Comparison of ENCODE assay signal across 13 cellular contexts in genomic region chr11:83166193-83166866, GRCh38. TPM values are rescaled to one million over a fixed set of nuclear protein-coding genes. Genes with fewer than 3 reads are reported as not detected.
DNase-seq lines count a peak whose midpoint lies in the region; ATAC-seq and TF ChIP-seq lines count a peak whose summit lies in the region.
"Had no signal": no experiment of that assay in that cellular context is flagged by ENCODE, and none has a peak within 500 bp of the region (broad histone marks: within the 10 kb centered on the region; RNA-seq: fewer than 3 reads in every experiment).

No MANE protein-coding gene starts in this region.

- no peak overlapping the region for H3K4me3 ChIP-seq in body of pancreas
- H3K4me3 ChIP-seq in MG63, result no peak overlapping the region
- H3K4me3 ChIP-seq: thyroid gland had no signal

- peaks cover 48% of the 10 kb centered on the region for H3K4me1 ChIP-seq in body of pancreas

- ATAC-seq in stimulated activated naive CD8-positive, alpha-beta T cell treated with anti-CD3 and anti-CD28 coated beads, Interleukin-15, amount 100 ng/mL, for 72 hours, result no peak
- ATAC-seq in body of pancreas, result no peak
- ATAC-seq: activated naive CD4-positive, alpha-beta T cell treated with anti-CD3 and anti-CD28 coated beads, Interleukin-2, amount 50 U/mL, for 72 hours had no signal

- intact Hi-C loops in body of pancreas (cut with DNase I), result loop anchor here (10.0 kb wide), 1 partner anchor 82 kb away; no protein-coding TSS in a partner anchor

- TF ChIP-seq CTCF in HFFc6 (IDR thresholded peaks at IDR 0.05) (no peak), brain (conservative IDR thresholded peaks at IDR 0.05) (no peak), body of pancreas (IDR thresholded peaks at IDR 0.05) (no peak)

- no peak for TF ChIP-seq POLR2A in body of pancreas (IDR thresholded peaks at IDR 0.05)

- WGBS in body of pancreas, 2 donors, result 90 to 92% methylated on average over 11 of the region's 11 CpGs

- no peaks in the 10 kb centered on the region for H3K27me3 ChIP-seq in body of pancreas
- H3K27me3 ChIP-seq in MG63, result no peaks in the 10 kb centered on the region
- H3K27me3 ChIP-seq: thyroid gland had no signal

- H3K9me3 ChIP-seq in body of pancreas (no peaks in the 10 kb centered on the region), MG63 (no peaks in the 10 kb centered on the region)
- H3K9me3 ChIP-seq: thyroid gland had no signal

- H3K27ac ChIP-seq in body of pancreas, result no peak overlapping the region
- H3K27ac ChIP-seq: thyroid gland had no signal

- peaks cover 81% of the 10 kb centered on the region for H3K36me3 Mint-ChIP-seq in stimulated activated naive CD8-positive, alpha-beta T cell treated with anti-CD3 and anti-CD28 coated beads, Interleukin-15, Interleukin-2, amounts not matched to agents 100 ng/mL and 50 ng/mL, for 24 hours (ENCODE audit: low read depth)
- H3K36me3 Mint-ChIP-seq in HFFc6 (ENCODE audit: low read depth) (peaks cover 64% of the 10 kb centered on the region), brain (peaks cover 83% of the 10 kb centered on the region)

- H3K9me3 Mint-ChIP-seq in stimulated activated naive CD8-positive, alpha-beta T cell treated with anti-CD3 and anti-CD28 coated beads, Interleukin-15, Interleukin-2, amounts not matched to agents 100 ng/mL and 50 ng/mL, for 24 hours, result no peaks in the 10 kb centered on the region
- H3K9me3 Mint-ChIP-seq in stimulated activated naive CD8-positive, alpha-beta T cell treated with anti-CD3 and anti-CD28 coated beads, Interleukin-15, amount 100 ng/mL, for 72 hours, result no peaks in the 10 kb centered on the region
- H3K9me3 Mint-ChIP-seq in HFFc6 (no peaks in the 10 kb centered on the region), brain (peaks cover 0 to 9% (median 0%) of the 10 kb centered on the region in 5 experiments)

- H3K4me3 Mint-ChIP-seq in stimulated activated naive CD8-positive, alpha-beta T cell treated with anti-CD3 and anti-CD28 coated beads, Interleukin-15, Interleukin-2, amounts not matched to agents 100 ng/mL and 50 ng/mL, for 24 hours, result no peak overlapping the region
- H3K4me3 Mint-ChIP-seq in stimulated activated naive CD8-positive, alpha-beta T cell treated with anti-CD3 and anti-CD28 coated beads, Interleukin-15, amount 100 ng/mL, for 72 hours, result no peak overlapping the region
- H3K4me3 Mint-ChIP-seq in HFFc6 (no peak overlapping the region), brain (no peak overlapping the region)

- peaks cover 85% of the 10 kb centered on the region for H3K4me1 Mint-ChIP-seq in stimulated activated naive CD8-positive, alpha-beta T cell treated with anti-CD3 and anti-CD28 coated beads, Interleukin-15, Interleukin-2, amounts not matched to agents 100 ng/mL and 50 ng/mL, for 24 hours (ENCODE audit: low read depth)
- H3K4me1 Mint-ChIP-seq in stimulated activated naive CD8-positive, alpha-beta T cell treated with anti-CD3 and anti-CD28 coated beads, Interleukin-15, amount 100 ng/mL, for 72 hours, result peaks cover 71% of the 10 kb centered on the region
- H3K4me1 Mint-ChIP-seq in HFFc6 (ENCODE audit: low read depth), result peaks cover 50% of the 10 kb centered on the region
- H3K4me1 Mint-ChIP-seq in brain, result peaks cover 68% of the 10 kb centered on the region

- H3K27me3 Mint-ChIP-seq in stimulated activated naive CD8-positive, alpha-beta T cell treated with anti-CD3 and anti-CD28 coated beads, Interleukin-15, Interleukin-2, amounts not matched to agents 100 ng/mL and 50 ng/mL, for 24 hours, result no peaks in the 10 kb centered on the region
- H3K27me3 Mint-ChIP-seq in stimulated activated naive CD8-positive, alpha-beta T cell treated with anti-CD3 and anti-CD28 coated beads, Interleukin-15, amount 100 ng/mL, for 72 hours, result no peaks in the 10 kb centered on the region
- H3K27me3 Mint-ChIP-seq in HFFc6 (ENCODE audit: insufficient read depth) (peaks cover 9% of the 10 kb centered on the region; the same call in 1 of the 2 replicates), brain (no peaks in the 10 kb centered on the region)

- no peak for DNase-seq in stimulated activated naive CD8-positive, alpha-beta T cell treated with anti-CD3 and anti-CD28 coated beads, Interleukin-15, amount 100 ng/mL, for 72 hours
- DNase-seq in HFFc6 (no peak), body of pancreas (no peak), MG63 (no peak)
- no peak for DNase-seq in stimulated activated CD4-positive, alpha-beta T cell treated with anti-CD3 and anti-CD28 coated beads, Interleukin-4, amount 100 ng/mL, for 24 hours
- DNase-seq: C1 segment of cervical spinal cord, NCI-H1436 treated with DMSO at 0.1 percent for 48 hours, posterior cingulate gyrus, SW 1271, thyroid gland had no signal

- H3K27ac Mint-ChIP-seq in stimulated activated naive CD8-positive, alpha-beta T cell treated with anti-CD3 and anti-CD28 coated beads, Interleukin-15, Interleukin-2, amounts not matched to agents 100 ng/mL and 50 ng/mL, for 24 hours, result peak overlapping the region; percentile 28
- no peak overlapping the region for H3K27ac Mint-ChIP-seq in stimulated activated naive CD8-positive, alpha-beta T cell treated with anti-CD3 and anti-CD28 coated beads, Interleukin-15, amount 100 ng/mL, for 72 hours
- 0 out of 2 replicates have a peak overlapping the region, but pooled peaks have one; percentile 2 for H3K27ac Mint-ChIP-seq in HFFc6
- peak overlapping the region in 3 of 5 experiments; percentile 0 to 40 (median 8) for H3K27ac Mint-ChIP-seq in brain

- peaks cover 6 to 23% of the 10 kb centered on the region in 2 donors for H3K36me3 ChIP-seq in body of pancreas (replicated peaks in 1 of 2; ENCODE audit: insufficient read depth in 1 of 2, low read depth in 2 of 2)
- peaks cover 96% of the 10 kb centered on the region for H3K36me3 ChIP-seq in MG63

RNA-seq across cellular contexts. Expression of gene PCF11, which starts 9.4 kb away (rescaled TPM):
- total RNA-seq in HFFc6 (2021; fragmentation: NEBNext Ultra II Directional; extraction: Animal tissue kit (Norgen Biotek cat#: 25700)), result 10 to 100 TPM; 22.4 to 26.6 (median 24.7) TPM
- 21.0 TPM for polyA plus RNA-seq in brain (ENCODE audit: insufficient read depth, low read depth, low replicate concordance)
- 10 to 100 TPM; 53.4 to 74.2 TPM for total RNA-seq in body of pancreas
- 18.0 and 48.3 TPM in 2 replicates for total RNA-seq in MG63 (2014; rRNA removed; shearing (Covaris generic); ENCODE audit: low replicate concordance)

RNA-seq across cellular contexts. Expression of gene ANKRD42, which starts 27.2 kb away (rescaled TPM):
- total RNA-seq in HFFc6 (2021; fragmentation: NEBNext Ultra II Directional; extraction: Animal tissue kit (Norgen Biotek cat#: 25700)), result 10 to 100 TPM; 11.9 to 16.5 (median 13.1) TPM
- polyA plus RNA-seq in brain (ENCODE audit: insufficient read depth, low read depth, low replicate concordance), result 2.8 TPM
- total RNA-seq in body of pancreas, result 1 to 10 TPM; 8.3 to 9.6 TPM
- 6.1 and 12.4 TPM in 2 replicates for total RNA-seq in MG63 (2014; rRNA removed; shearing (Covaris generic); ENCODE audit: low replicate concordance)

Comparison
In these comparisons a context has a peak if more than half of its experiments do, and no peak if none do; other contexts are left out.
1. H3K27ac Mint-ChIP-seq: peak in stimulated activated naive CD8-positive, alpha-beta T cell treated with anti-CD3 and anti-CD28 coated beads, Interleukin-15, Interleukin-2, amounts not matched to agents 100 ng/mL and 50 ng/mL, for 24 hours (single experiment), HFFc6 (single experiment) and brain (3 of 5); none in stimulated activated naive CD8-positive, alpha-beta T cell treated with anti-CD3 and anti-CD28 coated beads, Interleukin-15, amount 100 ng/mL, for 72 hours (0 of 2).